ENCODE assay signal across 8 cellular contexts in genomic region chr10:79929409-79929904, GRCh38. TPM values are rescaled to one million over a fixed set of nuclear protein-coding genes. Genes with fewer than 3 reads are reported as not detected.
A peak's percentile ranks its signal among the peaks of the same experiment; 100 is the strongest.
DNase-seq lines count a peak whose midpoint lies in the region; ATAC-seq and TF ChIP-seq lines count a peak whose summit lies in the region.

No MANE protein-coding gene starts in this region.

- CTCF ChIA-PET in RWPE1 (lab: Yijun Ruan, JAX) = interaction anchor here (0.5 to 1.0 kb wide), 5 partner anchors 10 to 330 kb away, joined by 3 to 5 read pairs (median 3); no protein-coding TSS in a partner anchor

- H3K27me3 ChIP-seq in ovary = no peaks in the 10 kb centered on the region
- H3K27me3 ChIP-seq in tibial artery = no peaks in the 10 kb centered on the region

- H3K27ac ChIP-seq in RWPE1 = no peak overlapping the region
- H3K27ac ChIP-seq in ovary = no peak overlapping the region
- H3K27ac ChIP-seq in tibial artery = no peak overlapping the region

- no peak for TF ChIP-seq POLR2A in ovary (IDR thresholded peaks at IDR 0.05)

- TF ChIP-seq CTCF in RWPE1 (conservative IDR thresholded peaks at IDR 0.05; ENCODE audit: low read depth) (peak; percentile 59), ovary (IDR thresholded peaks at IDR 0.05) (peak; percentile 34 to 73 (median 65)), tibial artery (IDR thresholded peaks at IDR 0.05) (peak; percentile 90 to 91)

- no peak for TF ChIP-seq EP300 in ovary (IDR thresholded peaks at IDR 0.05)

- no peaks in the 10 kb centered on the region for H3K4me1 ChIP-seq in ovary (ENCODE audit: insufficient read depth)
- H3K4me1 ChIP-seq in tibial artery = no peaks in the 10 kb centered on the region

- WGBS in ovary, 3 donors = 13 to 19% (median 15%) methylated on average over 14 of the region's 14 CpGs

- POLR2A ChIA-PET in RWPE1 (lab: Yijun Ruan, JAX; ENCODE audit: low non-redundant PET) = no interaction called here

- no peak overlapping the region for H3K4me3 ChIP-seq in ovary
- H3K4me3 ChIP-seq in tibial artery = no peak overlapping the region

- in situ Hi-C loops in Caki2 (cut with HindIII; ENCODE audit: low pct_unique_long_range_greater_than_20kb, low sequenced_read_pairs) = no loop called here

- DNase-seq in Caki2 (ENCODE audit: low read depth) (peak; percentile 32), HPDE6-E6E7 (ENCODE audit: extremely low spot score) (peak; percentile 53), RWPE1 (ENCODE audit: low spot score) (peak; percentile 61), activated gamma-delta T cell treated with Interleukin-2 at 50 U/mL for 16 hours (peak; percentile 67), globus pallidus (ENCODE audit: low spot score) (peak; percentile 73), ovary (peak; percentile 48 to 83 (median 74)), tibial artery (peak; percentile 77 to 79)

- peak; percentile 89 for ATAC-seq in GM19438 (IDR thresholded peaks at IDR 0.05; ENCODE audit: low read depth, unreplicated experiment)

- H3K36me3 ChIP-seq in ovary (no peaks in the 10 kb centered on the region), tibial artery (no peaks in the 10 kb centered on the region)

- H3K9me3 ChIP-seq in ovary = no peaks in the 10 kb centered on the region
- H3K9me3 ChIP-seq in tibial artery = no peaks in the 10 kb centered on the region

- intact Hi-C loops in ovary (cut with DNase I) (no loop called here), tibial artery (cut with DNase I; ENCODE audit: low total_unique reads) (no loop called here)

RNA-seq across cellular contexts. Expression of gene SFTPD, which starts 19.4 kb away (rescaled TPM):
- 2.8 TPM in 1 of 2 replicates, not detected in the other for total RNA-seq in Caki2 (2014; rRNA removed; shearing (Covaris generic); ENCODE audit: low replicate concordance)
- total RNA-seq in ovary = 1 to 10 TPM in 2 of 7 donors, under 1 TPM in 3, not detected in 2; 0.28 to 2.2 (median 0.32) TPM
- polyA plus RNA-seq in ovary = under 1 TPM; 0.15 to 0.16 TPM
